Comparison of ENCODE assay signal across 21 cellular contexts in the genomic region with DNA sequence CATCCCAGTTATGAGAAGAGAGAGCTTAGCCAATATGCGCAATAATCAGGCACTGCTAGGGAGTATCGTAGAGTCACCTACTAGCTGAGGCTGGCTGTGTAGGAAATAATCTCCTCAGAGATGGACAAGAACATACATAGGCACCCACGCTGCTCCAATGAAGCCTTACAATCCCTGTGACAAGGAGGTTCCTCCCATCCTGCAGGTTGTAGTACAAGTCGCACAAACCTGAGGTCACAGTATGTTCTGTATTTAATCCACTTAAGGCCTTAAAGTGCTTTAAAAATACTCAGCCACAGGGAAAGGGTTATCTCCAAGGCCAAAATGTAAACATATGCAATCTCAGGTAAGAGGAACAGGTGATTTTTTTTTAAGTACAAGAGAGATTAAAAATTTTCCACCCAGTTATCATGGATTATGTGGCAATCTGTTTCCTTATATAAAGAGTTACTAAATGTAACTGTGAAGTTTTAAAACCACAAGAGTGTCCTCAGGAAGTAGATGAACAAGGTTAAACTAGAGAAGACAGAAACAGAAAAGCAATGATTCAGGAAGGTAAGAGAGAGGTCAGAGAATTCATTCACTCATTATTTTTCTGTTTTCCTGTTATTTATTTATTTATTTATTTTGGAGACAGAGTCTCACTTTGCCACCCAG. TPM values are rescaled to one million over a fixed set of nuclear protein-coding genes. Genes with fewer than 3 reads are reported as not detected.
DNase-seq lines count a peak whose midpoint lies in the region; ATAC-seq, FAIRE-seq and TF ChIP-seq lines count a peak whose summit lies in the region.
"Had no signal": no experiment of that assay in that cellular context is flagged by ENCODE, and none has a peak within 500 bp of the region (broad histone marks: within the 10 kb centered on the region; RNA-seq: fewer than 3 reads in every experiment).

No MANE protein-coding gene starts in this region.

- H3K27ac Mint-ChIP-seq in activated T-cell treated with anti-CD3 and anti-CD28 coated beads, Interleukin-2, amount 50 U/mL, for 24 hours, result peak overlapping the region; percentile 66
- peak overlapping the region; percentile 51 for H3K27ac Mint-ChIP-seq in activated naive CD8-positive, alpha-beta T cell treated with anti-CD3 and anti-CD28 coated beads, Interleukin-2, amount 50 U/mL, for 24 hours

- no peaks in the 10 kb centered on the region for H3K36me3 ChIP-seq in small intestine (ENCODE audit: control insufficient read depth in 2 of 2, insufficient read depth in 2 of 2, low read length in 2 of 2)
- no peaks in the 10 kb centered on the region for H3K36me3 ChIP-seq in Peyer's patch
- H3K36me3 ChIP-seq: cardiac muscle cell, MG63, neutrophil had no signal

- FAIRE-seq in small intestine (lab: Jason Lieb, UNC) (no peak), RCC 7860 (lab: Jason Lieb, UNC) (no peak)
- FAIRE-seq: urothelium cell line had no signal

- H3K4me3 Mint-ChIP-seq in activated T-cell treated with anti-CD3 and anti-CD28 coated beads, Interleukin-2, amount 50 U/mL, for 24 hours, result no peak overlapping the region
- H3K4me3 Mint-ChIP-seq in activated naive CD8-positive, alpha-beta T cell treated with anti-CD3 and anti-CD28 coated beads, Interleukin-2, amount 50 U/mL, for 24 hours, result no peak overlapping the region
- H3K4me3 Mint-ChIP-seq: stimulated activated naive CD8-positive, alpha-beta T cell treated with anti-CD3 and anti-CD28 coated beads, Interleukin-15, amount 100 ng/mL, for 72 hours had no signal

- DNase-seq in activated T-cell treated with anti-CD3 and anti-CD28 coated beads, Interleukin-2, amount 50 U/mL, for 24 hours, result no peak
- no peak for DNase-seq in activated T-cell treated with anti-CD3 and anti-CD28 coated beads, Interleukin-2, amount 50 U/mL, for 48 hours
- peak; percentile 22 for DNase-seq in NCI-H524 treated with DMSO at 0.1 percent for 48 hours (lab: John Stamatoyannopoulos, UW)
- no peak for DNase-seq in activated naive CD8-positive, alpha-beta T cell treated with anti-CD3 and anti-CD28 coated beads, Interleukin-2, amount 50 U/mL, for 24 hours
- DNase-seq in small intestine, result peak; percentile 37
- DNase-seq in cortex of kidney (lab: John Stamatoyannopoulos, UW), result no peak
- DNase-seq in Peyer's patch, result no peak
- no peak for DNase-seq in RCC 7860 (ENCODE audit: low spot score)
- DNase-seq: Caco-2; left cardiac atrium; MG63; midbrain; NCI-H187; SHP77 treated with DMSO at 0.1 percent for 48 hours; stimulated activated naive CD8-positive, alpha-beta T cell treated with anti-CD3 and anti-CD28 coated beads, Interleukin-15, amount 100 ng/mL, for 72 hours had no signal

- H3K9me3 Mint-ChIP-seq in activated T-cell treated with anti-CD3 and anti-CD28 coated beads, Interleukin-2, amount 50 U/mL, for 24 hours, result no peaks in the 10 kb centered on the region
- H3K9me3 Mint-ChIP-seq in activated naive CD8-positive, alpha-beta T cell treated with anti-CD3 and anti-CD28 coated beads, Interleukin-2, amount 50 U/mL, for 24 hours, result no peaks in the 10 kb centered on the region
- H3K9me3 Mint-ChIP-seq: stimulated activated naive CD8-positive, alpha-beta T cell treated with anti-CD3 and anti-CD28 coated beads, Interleukin-15, amount 100 ng/mL, for 72 hours had no signal

- no peak for ATAC-seq in activated naive CD8-positive, alpha-beta T cell treated with anti-CD3 and anti-CD28 coated beads, Interleukin-2, amount 50 U/mL, for 24 hours
- ATAC-seq: esophagus mucosa; gastroesophageal sphincter; left cardiac atrium; stimulated activated naive CD8-positive, alpha-beta T cell treated with anti-CD3 and anti-CD28 coated beads, Interleukin-15, amount 100 ng/mL, for 72 hours had no signal

- peaks cover 15% of the 10 kb centered on the region for H3K4me1 Mint-ChIP-seq in activated T-cell treated with anti-CD3 and anti-CD28 coated beads, Interleukin-2, amount 50 U/mL, for 24 hours (ENCODE audit: low read depth)
- peaks cover 16% of the 10 kb centered on the region for H3K4me1 Mint-ChIP-seq in activated naive CD8-positive, alpha-beta T cell treated with anti-CD3 and anti-CD28 coated beads, Interleukin-2, amount 50 U/mL, for 24 hours

- no peak for TF ChIP-seq CTCF in Peyer's patch (IDR thresholded peaks at IDR 0.05)

- H3K27ac ChIP-seq in small intestine (ENCODE audit: low read depth in 1 of 2, low read length in 1 of 2) (peak overlapping the region in 1 of 2 donors; percentile 75), Peyer's patch (peak overlapping the region in 2 of 4 donors; percentile 48 to 72)
- H3K27ac ChIP-seq: cardiac muscle cell, gastroesophageal sphincter, neutrophil had no signal

- H3K27me3 Mint-ChIP-seq in activated T-cell treated with anti-CD3 and anti-CD28 coated beads, Interleukin-2, amount 50 U/mL, for 24 hours, result no peaks in the 10 kb centered on the region
- no peaks in the 10 kb centered on the region for H3K27me3 Mint-ChIP-seq in activated naive CD8-positive, alpha-beta T cell treated with anti-CD3 and anti-CD28 coated beads, Interleukin-2, amount 50 U/mL, for 24 hours
- H3K27me3 Mint-ChIP-seq: stimulated activated naive CD8-positive, alpha-beta T cell treated with anti-CD3 and anti-CD28 coated beads, Interleukin-15, amount 100 ng/mL, for 72 hours had no signal

- H3K36me3 Mint-ChIP-seq in activated T-cell treated with anti-CD3 and anti-CD28 coated beads, Interleukin-2, amount 50 U/mL, for 24 hours (ENCODE audit: low read depth), result no peaks in the 10 kb centered on the region
- H3K36me3 Mint-ChIP-seq in activated naive CD8-positive, alpha-beta T cell treated with anti-CD3 and anti-CD28 coated beads, Interleukin-2, amount 50 U/mL, for 24 hours (ENCODE audit: low read depth), result no peaks in the 10 kb centered on the region

- H3K27me3 ChIP-seq in small intestine (ENCODE audit: control insufficient read depth in 2 of 2, insufficient read depth in 2 of 2, low read length in 2 of 2) (no peaks in the 10 kb centered on the region), Peyer's patch (no peaks in the 10 kb centered on the region)
- H3K27me3 ChIP-seq: cardiac muscle cell, gastroesophageal sphincter, MG63, neutrophil had no signal

- TF ChIP-seq POLR2A in Peyer's patch (IDR thresholded peaks at IDR 0.05), result no peak

- no peak overlapping the region for H3K4me3 ChIP-seq in small intestine (ENCODE audit: low read depth in 1 of 2, low read length in 2 of 2)
- no peak overlapping the region for H3K4me3 ChIP-seq in Peyer's patch
- H3K4me3 ChIP-seq: cardiac muscle cell, gastroesophageal sphincter, MG63 had no signal

- no peaks in the 10 kb centered on the region for H3K9me3 ChIP-seq in small intestine (ENCODE audit: control insufficient read depth, low read depth)
- H3K9me3 ChIP-seq in Peyer's patch, result no peaks in the 10 kb centered on the region
- H3K9me3 ChIP-seq: Caco-2, gastroesophageal sphincter, MG63, neutrophil had no signal

- WGBS in small intestine, 3 donors, result 89 to 93% (median 90%) methylated on average over 4 of the region's 4 CpGs

- H3K4me1 ChIP-seq in small intestine (ENCODE audit: control insufficient read depth in 2 of 2, insufficient read depth in 1 of 2, low read depth in 1 of 2, low read length in 1 of 2), result peaks cover 0 to 3% of the 10 kb centered on the region in 2 donors
- H3K4me1 ChIP-seq in Peyer's patch, result no peaks in the 10 kb centered on the region
- H3K4me1 ChIP-seq: Caco-2, gastroesophageal sphincter had no signal

RNA-seq across cellular contexts. Expression of a gene that starts 7.5 kb away (rescaled TPM):
- 1 to 10 TPM in 2 of 3 donors, under 1 TPM in 1; 0.81 to 3.6 (median 1.9) TPM for polyA plus RNA-seq in small intestine
- 10 to 100 TPM in 1 of 4 donors, 1 to 10 TPM in 2, under 1 TPM in 1; 0.53 to 13.2 (median 2.6) TPM for total RNA-seq in Peyer's patch
- total RNA-seq: Caco-2, H4 had no signal

Comparison
In these comparisons a context has a peak if more than half of its experiments do, and no peak if none do; other contexts are left out.
1. DNase-seq: peak in NCI-H524 treated with DMSO at 0.1 percent for 48 hours (single experiment) and small intestine (single experiment); none in activated T-cell treated with anti-CD3 and anti-CD28 coated beads, Interleukin-2, amount 50 U/mL, for 24 hours (single experiment), activated T-cell treated with anti-CD3 and anti-CD28 coated beads, Interleukin-2, amount 50 U/mL, for 48 hours (0 of 2), activated naive CD8-positive, alpha-beta T cell treated with anti-CD3 and anti-CD28 coated beads, Interleukin-2, amount 50 U/mL, for 24 hours (single experiment), cortex of kidney (single experiment), Peyer's patch (0 of 3) and RCC 7860 (single experiment).